In genomic region chr2:65349863-65350262, GRCh38 we compare ENCODE assay signal across 1 cellular context.
TF ChIP-seq lines count a peak whose summit lies in the region.

No MANE protein-coding gene starts in this region.

TF ChIP-seq in GM23338, 12 proteins besides CTCF, POLR2A, EP300 and RAD21 (continued from another document):
- TF ChIP-seq REST (IDR thresholded peaks at IDR 0.05; ENCODE audit: unreplicated experiment) (no peak), NANOG (IDR thresholded peaks at IDR 0.05; ENCODE audit: borderline replicate concordance) (no peak)
TF ChIP-seq in GM23338: peak in this region for 0.
